Comparison of ENCODE assay signal across 1 cellular context in the genomic region with DNA sequence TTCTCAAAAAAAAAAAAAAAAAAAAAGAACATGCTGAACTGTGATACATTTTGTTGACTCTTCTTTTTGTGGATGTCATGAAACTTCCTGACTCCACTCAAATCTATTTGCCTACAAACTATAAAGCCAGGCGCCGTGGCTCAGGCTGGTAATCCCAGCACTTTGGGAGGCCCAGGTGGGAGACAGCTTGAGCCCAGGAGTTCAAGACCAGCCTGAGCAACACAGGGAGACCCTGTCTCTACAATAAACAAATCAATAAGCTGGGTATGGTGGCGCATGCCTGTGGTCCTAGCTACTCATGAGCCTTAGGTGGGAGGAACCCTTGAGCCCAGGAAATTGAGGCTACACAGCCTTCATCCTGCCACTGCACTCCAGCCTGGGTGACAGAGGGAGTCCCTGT.
TF ChIP-seq lines count a peak whose summit lies in the region.

No MANE protein-coding gene starts in this region.

TF ChIP-seq in HepG2, 621 proteins besides CTCF, POLR2A, EP300 and RAD21 (continued from another document and continues in another):
- TF ChIP-seq, protein P1, sequence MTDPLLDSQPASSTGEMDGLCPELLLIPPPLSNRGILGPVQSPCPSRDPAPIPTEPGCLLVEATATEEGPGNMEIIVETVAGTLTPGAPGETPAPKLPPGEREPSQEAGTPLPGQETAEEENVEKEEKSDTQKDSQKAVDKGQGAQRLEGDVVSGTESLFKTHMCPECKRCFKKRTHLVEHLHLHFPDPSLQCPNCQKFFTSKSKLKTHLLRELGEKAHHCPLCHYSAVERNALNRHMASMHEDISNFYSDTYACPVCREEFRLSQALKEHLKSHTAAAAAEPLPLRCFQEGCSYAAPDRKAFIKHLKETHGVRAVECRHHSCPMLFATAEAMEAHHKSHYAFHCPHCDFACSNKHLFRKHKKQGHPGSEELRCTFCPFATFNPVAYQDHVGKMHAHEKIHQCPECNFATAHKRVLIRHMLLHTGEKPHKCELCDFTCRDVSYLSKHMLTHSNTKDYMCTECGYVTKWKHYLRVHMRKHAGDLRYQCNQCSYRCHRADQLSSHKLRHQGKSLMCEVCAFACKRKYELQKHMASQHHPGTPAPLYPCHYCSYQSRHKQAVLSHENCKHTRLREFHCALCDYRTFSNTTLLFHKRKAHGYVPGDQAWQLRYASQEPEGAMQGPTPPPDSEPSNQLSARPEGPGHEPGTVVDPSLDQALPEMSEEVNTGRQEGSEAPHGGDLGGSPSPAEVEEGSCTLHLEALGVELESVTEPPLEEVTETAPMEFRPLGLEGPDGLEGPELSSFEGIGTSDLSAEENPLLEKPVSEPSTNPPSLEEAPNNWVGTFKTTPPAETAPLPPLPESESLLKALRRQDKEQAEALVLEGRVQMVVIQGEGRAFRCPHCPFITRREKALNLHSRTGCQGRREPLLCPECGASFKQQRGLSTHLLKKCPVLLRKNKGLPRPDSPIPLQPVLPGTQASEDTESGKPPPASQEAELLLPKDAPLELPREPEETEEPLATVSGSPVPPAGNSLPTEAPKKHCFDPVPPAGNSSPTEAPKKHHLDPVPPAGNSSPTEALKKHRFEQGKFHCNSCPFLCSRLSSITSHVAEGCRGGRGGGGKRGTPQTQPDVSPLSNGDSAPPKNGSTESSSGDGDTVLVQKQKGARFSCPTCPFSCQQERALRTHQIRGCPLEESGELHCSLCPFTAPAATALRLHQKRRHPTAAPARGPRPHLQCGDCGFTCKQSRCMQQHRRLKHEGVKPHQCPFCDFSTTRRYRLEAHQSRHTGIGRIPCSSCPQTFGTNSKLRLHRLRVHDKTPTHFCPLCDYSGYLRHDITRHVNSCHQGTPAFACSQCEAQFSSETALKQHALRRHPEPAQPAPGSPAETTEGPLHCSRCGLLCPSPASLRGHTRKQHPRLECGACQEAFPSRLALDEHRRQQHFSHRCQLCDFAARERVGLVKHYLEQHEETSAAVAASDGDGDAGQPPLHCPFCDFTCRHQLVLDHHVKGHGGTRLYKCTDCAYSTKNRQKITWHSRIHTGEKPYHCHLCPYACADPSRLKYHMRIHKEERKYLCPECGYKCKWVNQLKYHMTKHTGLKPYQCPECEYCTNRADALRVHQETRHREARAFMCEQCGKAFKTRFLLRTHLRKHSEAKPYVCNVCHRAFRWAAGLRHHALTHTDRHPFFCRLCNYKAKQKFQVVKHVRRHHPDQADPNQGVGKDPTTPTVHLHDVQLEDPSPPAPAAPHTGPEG (CRISPR knock-in tag; IDR thresholded peaks at IDR 0.05), result no peak
- no peak for TF ChIP-seq SP2 (CRISPR knock-in tag; IDR thresholded peaks at IDR 0.05)
- no peak for TF ChIP-seq CEBPG (CRISPR knock-in tag; IDR thresholded peaks at IDR 0.05)
- no peak for TF ChIP-seq MAF1 (CRISPR knock-in tag; IDR thresholded peaks at IDR 0.05; ENCODE audit: borderline replicate concordance)
- TF ChIP-seq, protein P2, sequence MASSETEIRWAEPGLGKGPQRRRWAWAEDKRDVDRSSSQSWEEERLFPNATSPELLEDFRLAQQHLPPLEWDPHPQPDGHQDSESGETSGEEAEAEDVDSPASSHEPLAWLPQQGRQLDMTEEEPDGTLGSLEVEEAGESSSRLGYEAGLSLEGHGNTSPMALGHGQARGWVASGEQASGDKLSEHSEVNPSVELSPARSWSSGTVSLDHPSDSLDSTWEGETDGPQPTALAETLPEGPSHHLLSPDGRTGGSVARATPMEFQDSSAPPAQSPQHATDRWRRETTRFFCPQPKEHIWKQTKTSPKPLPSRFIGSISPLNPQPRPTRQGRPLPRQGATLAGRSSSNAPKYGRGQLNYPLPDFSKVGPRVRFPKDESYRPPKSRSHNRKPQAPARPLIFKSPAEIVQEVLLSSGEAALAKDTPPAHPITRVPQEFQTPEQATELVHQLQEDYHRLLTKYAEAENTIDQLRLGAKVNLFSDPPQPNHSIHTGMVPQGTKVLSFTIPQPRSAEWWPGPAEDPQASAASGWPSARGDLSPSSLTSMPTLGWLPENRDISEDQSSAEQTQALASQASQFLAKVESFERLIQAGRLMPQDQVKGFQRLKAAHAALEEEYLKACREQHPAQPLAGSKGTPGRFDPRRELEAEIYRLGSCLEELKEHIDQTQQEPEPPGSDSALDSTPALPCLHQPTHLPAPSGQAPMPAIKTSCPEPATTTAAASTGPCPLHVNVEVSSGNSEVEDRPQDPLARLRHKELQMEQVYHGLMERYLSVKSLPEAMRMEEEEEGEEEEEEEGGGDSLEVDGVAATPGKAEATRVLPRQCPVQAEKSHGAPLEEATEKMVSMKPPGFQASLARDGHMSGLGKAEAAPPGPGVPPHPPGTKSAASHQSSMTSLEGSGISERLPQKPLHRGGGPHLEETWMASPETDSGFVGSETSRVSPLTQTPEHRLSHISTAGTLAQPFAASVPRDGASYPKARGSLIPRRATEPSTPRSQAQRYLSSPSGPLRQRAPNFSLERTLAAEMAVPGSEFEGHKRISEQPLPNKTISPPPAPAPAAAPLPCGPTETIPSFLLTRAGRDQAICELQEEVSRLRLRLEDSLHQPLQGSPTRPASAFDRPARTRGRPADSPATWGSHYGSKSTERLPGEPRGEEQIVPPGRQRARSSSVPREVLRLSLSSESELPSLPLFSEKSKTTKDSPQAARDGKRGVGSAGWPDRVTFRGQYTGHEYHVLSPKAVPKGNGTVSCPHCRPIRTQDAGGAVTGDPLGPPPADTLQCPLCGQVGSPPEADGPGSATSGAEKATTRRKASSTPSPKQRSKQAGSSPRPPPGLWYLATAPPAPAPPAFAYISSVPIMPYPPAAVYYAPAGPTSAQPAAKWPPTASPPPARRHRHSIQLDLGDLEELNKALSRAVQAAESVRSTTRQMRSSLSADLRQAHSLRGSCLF (CRISPR knock-in tag; IDR thresholded peaks at IDR 0.05; ENCODE audit: borderline replicate concordance), result no peak
- TF ChIP-seq RFX1 (IDR thresholded peaks at IDR 0.05), result no peak
- TF ChIP-seq PLRG1 (conservative IDR thresholded peaks at IDR 0.05), result no peak
- no peak for TF ChIP-seq SOX13 (IDR thresholded peaks at IDR 0.05)
- no peak for TF ChIP-seq SOX13 (CRISPR knock-in tag; conservative IDR thresholded peaks at IDR 0.05 in 1 of 2, IDR thresholded peaks at IDR 0.05 in 1 of 2)
- TF ChIP-seq, protein P3, sequence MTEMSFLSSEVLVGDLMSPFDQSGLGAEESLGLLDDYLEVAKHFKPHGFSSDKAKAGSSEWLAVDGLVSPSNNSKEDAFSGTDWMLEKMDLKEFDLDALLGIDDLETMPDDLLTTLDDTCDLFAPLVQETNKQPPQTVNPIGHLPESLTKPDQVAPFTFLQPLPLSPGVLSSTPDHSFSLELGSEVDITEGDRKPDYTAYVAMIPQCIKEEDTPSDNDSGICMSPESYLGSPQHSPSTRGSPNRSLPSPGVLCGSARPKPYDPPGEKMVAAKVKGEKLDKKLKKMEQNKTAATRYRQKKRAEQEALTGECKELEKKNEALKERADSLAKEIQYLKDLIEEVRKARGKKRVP (CRISPR knock-in tag; IDR thresholded peaks at IDR 0.05), result no peak
- TF ChIP-seq MBD4 (IDR thresholded peaks at IDR 0.05; ENCODE audit: borderline replicate concordance, low read length), result no peak
- TF ChIP-seq SALL1 (CRISPR knock-in tag; IDR thresholded peaks at IDR 0.05), result peak; percentile 48; the same call in 1 of the 2 replicates
- no peak for TF ChIP-seq NR1H2 (CRISPR knock-in tag; IDR thresholded peaks at IDR 0.05; ENCODE audit: borderline replicate concordance, low read depth)
- TF ChIP-seq CHD2 (IDR thresholded peaks at IDR 0.05; ENCODE audit: low read depth, low read length), result no peak
- TF ChIP-seq, protein P4, sequence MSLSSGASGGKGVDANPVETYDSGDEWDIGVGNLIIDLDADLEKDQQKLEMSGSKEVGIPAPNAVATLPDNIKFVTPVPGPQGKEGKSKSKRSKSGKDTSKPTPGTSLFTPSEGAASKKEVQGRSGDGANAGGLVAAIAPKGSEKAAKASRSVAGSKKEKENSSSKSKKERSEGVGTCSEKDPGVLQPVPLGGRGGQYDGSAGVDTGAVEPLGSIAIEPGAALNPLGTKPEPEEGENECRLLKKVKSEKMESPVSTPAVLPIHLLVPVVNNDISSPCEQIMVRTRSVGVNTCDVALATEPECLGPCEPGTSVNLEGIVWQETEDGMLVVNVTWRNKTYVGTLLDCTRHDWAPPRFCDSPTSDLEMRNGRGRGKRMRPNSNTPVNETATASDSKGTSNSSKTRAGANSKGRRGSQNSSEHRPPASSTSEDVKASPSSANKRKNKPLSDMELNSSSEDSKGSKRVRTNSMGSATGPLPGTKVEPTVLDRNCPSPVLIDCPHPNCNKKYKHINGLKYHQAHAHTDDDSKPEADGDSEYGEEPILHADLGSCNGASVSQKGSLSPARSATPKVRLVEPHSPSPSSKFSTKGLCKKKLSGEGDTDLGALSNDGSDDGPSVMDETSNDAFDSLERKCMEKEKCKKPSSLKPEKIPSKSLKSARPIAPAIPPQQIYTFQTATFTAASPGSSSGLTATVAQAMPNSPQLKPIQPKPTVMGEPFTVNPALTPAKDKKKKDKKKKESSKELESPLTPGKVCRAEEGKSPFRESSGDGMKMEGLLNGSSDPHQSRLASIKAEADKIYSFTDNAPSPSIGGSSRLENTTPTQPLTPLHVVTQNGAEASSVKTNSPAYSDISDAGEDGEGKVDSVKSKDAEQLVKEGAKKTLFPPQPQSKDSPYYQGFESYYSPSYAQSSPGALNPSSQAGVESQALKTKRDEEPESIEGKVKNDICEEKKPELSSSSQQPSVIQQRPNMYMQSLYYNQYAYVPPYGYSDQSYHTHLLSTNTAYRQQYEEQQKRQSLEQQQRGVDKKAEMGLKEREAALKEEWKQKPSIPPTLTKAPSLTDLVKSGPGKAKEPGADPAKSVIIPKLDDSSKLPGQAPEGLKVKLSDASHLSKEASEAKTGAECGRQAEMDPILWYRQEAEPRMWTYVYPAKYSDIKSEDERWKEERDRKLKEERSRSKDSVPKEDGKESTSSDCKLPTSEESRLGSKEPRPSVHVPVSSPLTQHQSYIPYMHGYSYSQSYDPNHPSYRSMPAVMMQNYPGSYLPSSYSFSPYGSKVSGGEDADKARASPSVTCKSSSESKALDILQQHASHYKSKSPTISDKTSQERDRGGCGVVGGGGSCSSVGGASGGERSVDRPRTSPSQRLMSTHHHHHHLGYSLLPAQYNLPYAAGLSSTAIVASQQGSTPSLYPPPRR (CRISPR knock-in tag; IDR thresholded peaks at IDR 0.05; ENCODE audit: borderline replicate concordance), result no peak
- no peak for TF ChIP-seq ZNF224 (CRISPR knock-in tag; IDR thresholded peaks at IDR 0.05)
- no peak for TF ChIP-seq PAWR (CRISPR knock-in tag; IDR thresholded peaks at IDR 0.05; ENCODE audit: borderline replicate concordance)
- TF ChIP-seq ZNF230 (CRISPR knock-in tag; IDR thresholded peaks at IDR 0.05), result no peak
- TF ChIP-seq ZNF674 (CRISPR knock-in tag; IDR thresholded peaks at IDR 0.05; ENCODE audit: low read depth), result no peak
- TF ChIP-seq MEIS1 (CRISPR knock-in tag; IDR thresholded peaks at IDR 0.05; ENCODE audit: borderline replicate concordance), result no peak
- no peak for TF ChIP-seq EED (CRISPR knock-in tag; IDR thresholded peaks at IDR 0.05)
- no peak for TF ChIP-seq TCF7L2 (IDR thresholded peaks at IDR 0.05; ENCODE audit: low read depth, low read length)
- TF ChIP-seq SALL2 (CRISPR knock-in tag; IDR thresholded peaks at IDR 0.05), result no peak
- TF ChIP-seq, protein P5, sequence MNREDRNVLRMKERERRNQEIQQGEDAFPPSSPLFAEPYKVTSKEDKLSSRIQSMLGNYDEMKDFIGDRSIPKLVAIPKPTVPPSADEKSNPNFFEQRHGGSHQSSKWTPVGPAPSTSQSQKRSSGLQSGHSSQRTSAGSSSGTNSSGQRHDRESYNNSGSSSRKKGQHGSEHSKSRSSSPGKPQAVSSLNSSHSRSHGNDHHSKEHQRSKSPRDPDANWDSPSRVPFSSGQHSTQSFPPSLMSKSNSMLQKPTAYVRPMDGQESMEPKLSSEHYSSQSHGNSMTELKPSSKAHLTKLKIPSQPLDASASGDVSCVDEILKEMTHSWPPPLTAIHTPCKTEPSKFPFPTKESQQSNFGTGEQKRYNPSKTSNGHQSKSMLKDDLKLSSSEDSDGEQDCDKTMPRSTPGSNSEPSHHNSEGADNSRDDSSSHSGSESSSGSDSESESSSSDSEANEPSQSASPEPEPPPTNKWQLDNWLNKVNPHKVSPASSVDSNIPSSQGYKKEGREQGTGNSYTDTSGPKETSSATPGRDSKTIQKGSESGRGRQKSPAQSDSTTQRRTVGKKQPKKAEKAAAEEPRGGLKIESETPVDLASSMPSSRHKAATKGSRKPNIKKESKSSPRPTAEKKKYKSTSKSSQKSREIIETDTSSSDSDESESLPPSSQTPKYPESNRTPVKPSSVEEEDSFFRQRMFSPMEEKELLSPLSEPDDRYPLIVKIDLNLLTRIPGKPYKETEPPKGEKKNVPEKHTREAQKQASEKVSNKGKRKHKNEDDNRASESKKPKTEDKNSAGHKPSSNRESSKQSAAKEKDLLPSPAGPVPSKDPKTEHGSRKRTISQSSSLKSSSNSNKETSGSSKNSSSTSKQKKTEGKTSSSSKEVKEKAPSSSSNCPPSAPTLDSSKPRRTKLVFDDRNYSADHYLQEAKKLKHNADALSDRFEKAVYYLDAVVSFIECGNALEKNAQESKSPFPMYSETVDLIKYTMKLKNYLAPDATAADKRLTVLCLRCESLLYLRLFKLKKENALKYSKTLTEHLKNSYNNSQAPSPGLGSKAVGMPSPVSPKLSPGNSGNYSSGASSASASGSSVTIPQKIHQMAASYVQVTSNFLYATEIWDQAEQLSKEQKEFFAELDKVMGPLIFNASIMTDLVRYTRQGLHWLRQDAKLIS (CRISPR knock-in tag; IDR thresholded peaks at IDR 0.05), result no peak
- no peak for TF ChIP-seq KMT2A (CRISPR knock-in tag; IDR thresholded peaks at IDR 0.05)
- no peak for TF ChIP-seq PAX8 (CRISPR knock-in tag; IDR thresholded peaks at IDR 0.05; ENCODE audit: borderline replicate concordance)
- TF ChIP-seq, protein P6, sequence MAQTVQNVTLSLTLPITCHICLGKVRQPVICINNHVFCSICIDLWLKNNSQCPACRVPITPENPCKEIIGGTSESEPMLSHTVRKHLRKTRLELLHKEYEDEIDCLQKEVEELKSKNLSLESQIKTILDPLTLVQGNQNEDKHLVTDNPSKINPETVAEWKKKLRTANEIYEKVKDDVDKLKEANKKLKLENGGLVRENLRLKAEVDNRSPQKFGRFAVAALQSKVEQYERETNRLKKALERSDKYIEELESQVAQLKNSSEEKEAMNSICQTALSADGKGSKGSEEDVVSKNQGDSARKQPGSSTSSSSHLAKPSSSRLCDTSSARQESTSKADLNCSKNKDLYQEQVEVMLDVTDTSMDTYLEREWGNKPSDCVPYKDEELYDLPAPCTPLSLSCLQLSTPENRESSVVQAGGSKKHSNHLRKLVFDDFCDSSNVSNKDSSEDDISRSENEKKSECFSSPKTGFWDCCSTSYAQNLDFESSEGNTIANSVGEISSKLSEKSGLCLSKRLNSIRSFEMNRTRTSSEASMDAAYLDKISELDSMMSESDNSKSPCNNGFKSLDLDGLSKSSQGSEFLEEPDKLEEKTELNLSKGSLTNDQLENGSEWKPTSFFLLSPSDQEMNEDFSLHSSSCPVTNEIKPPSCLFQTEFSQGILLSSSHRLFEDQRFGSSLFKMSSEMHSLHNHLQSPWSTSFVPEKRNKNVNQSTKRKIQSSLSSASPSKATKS (CRISPR knock-in tag; IDR thresholded peaks at IDR 0.05), result no peak
- TF ChIP-seq, protein P7, sequence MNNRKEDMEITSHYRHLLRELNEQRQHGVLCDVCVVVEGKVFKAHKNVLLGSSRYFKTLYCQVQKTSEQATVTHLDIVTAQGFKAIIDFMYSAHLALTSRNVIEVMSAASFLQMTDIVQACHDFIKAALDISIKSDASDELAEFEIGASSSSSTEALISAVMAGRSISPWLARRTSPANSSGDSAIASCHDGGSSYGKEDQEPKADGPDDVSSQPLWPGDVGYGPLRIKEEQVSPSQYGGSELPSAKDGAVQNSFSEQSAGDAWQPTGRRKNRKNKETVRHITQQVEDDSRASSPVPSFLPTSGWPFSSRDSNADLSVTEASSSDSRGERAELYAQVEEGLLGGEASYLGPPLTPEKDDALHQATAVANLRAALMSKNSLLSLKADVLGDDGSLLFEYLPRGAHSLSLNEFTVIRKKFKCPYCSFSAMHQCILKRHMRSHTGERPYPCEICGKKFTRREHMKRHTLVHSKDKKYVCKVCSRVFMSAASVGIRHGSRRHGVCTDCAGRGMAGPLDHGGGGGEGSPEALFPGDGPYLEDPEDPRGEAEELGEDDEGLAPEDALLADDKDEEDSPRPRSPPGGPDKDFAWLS (CRISPR knock-in tag; IDR thresholded peaks at IDR 0.05; ENCODE audit: borderline replicate concordance), result no peak
- TF ChIP-seq JUNB (CRISPR knock-in tag; IDR thresholded peaks at IDR 0.05; ENCODE audit: borderline replicate concordance), result no peak
